Comparison of ENCODE assay signal across 25 cellular contexts in genomic region chr7:54915870-54916598, GRCh38.
"Had no signal": no experiment of that assay in that cellular context is flagged by ENCODE, and none has a peak within 500 bp of the region (broad histone marks: within the 10 kb centered on the region; RNA-seq: fewer than 3 reads in every experiment).

No MANE protein-coding gene starts in this region.

- FAIRE-seq: pancreas had no signal

- H3K9me3 ChIP-seq: heart right ventricle, left lung, pancreas, prostate gland, upper lobe of left lung had no signal

- ATAC-seq: heart right ventricle; left lung; natural killer cell treated with Interleukin-12 subunit alpha and Interleukin-12 subunit beta and Interleukin-15 and Interleukin-18, amount 100 ng/mL, for 72 hours; right cardiac atrium; stimulated activated memory B cell treated with anti-CD40 and anti-IgM and Interleukin-4, amounts not matched to agents 10 μg/mL and 1 μg/mL and 100 μg/mL, for 72 hours; stimulated activated naive CD8-positive, alpha-beta T cell treated with anti-CD3 and anti-CD28 coated beads, Interleukin-15, amount 100 ng/mL, for 72 hours had no signal

- H3K36me3 ChIP-seq: heart right ventricle, left lung, pancreas, prostate gland, tibial nerve, upper lobe of left lung had no signal

- H3K9me3 Mint-ChIP-seq: mesothelial cell of epicardium; stimulated activated naive CD8-positive, alpha-beta T cell treated with anti-CD3 and anti-CD28 coated beads, Interleukin-15, amount 100 ng/mL, for 72 hours had no signal

- DNase-seq: heart right ventricle; islet precursor cell; left lung; mesendoderm; naive B cell; pancreas; posterior cingulate gyrus; retina; right cardiac atrium; stimulated activated CD4-positive, alpha-beta T cell treated with anti-CD3 and anti-CD28 coated beads, Interleukin-1b, Interleukin-23, amount 100 ng/mL, for 48 hours; stimulated activated CD4-positive, alpha-beta T cell treated with anti-CD3 and anti-CD28 coated beads, Interleukin-2, amount 100 ng/mL, for 48 hours; stimulated activated CD4-positive, alpha-beta T cell treated with anti-CD3 and anti-CD28 coated beads, Interleukin-4, amount 100 ng/mL, for 4 hours; stimulated activated CD8-positive, alpha-beta memory T cell treated with anti-CD3 and anti-CD28 coated beads, Interleukin-4, amount 100 ng/mL, for 48 hours; stimulated activated naive CD4-positive, alpha-beta T cell treated with Interleukin-2 at 50 U/mL for 16 hours; stimulated activated naive CD8-positive, alpha-beta T cell treated with anti-CD3 and anti-CD28 coated beads, Interleukin-15, amount 100 ng/mL, for 72 hours; substantia nigra; upper lobe of left lung had no signal

- H3K4me3 ChIP-seq: heart right ventricle, hepatocyte, left lung, lung, pancreas, prostate gland, smooth muscle cell, tibial nerve, upper lobe of left lung had no signal

- H3K27me3 Mint-ChIP-seq: stimulated activated naive CD8-positive, alpha-beta T cell treated with anti-CD3 and anti-CD28 coated beads, Interleukin-15, amount 100 ng/mL, for 72 hours had no signal

- H3K27ac Mint-ChIP-seq: mesothelial cell of epicardium; naive B cell; natural killer cell treated with Interleukin-12 subunit alpha and Interleukin-12 subunit beta and Interleukin-15 and Interleukin-18, amount 100 ng/mL, for 72 hours; stimulated activated memory B cell treated with anti-CD40 and anti-IgM and Interleukin-4, amounts not matched to agents 10 μg/mL and 1 μg/mL and 100 μg/mL, for 72 hours; stimulated activated naive CD8-positive, alpha-beta T cell treated with anti-CD3 and anti-CD28 coated beads, Interleukin-15, amount 100 ng/mL, for 72 hours had no signal

- H3K4me3 Mint-ChIP-seq: mesothelial cell of epicardium; naive B cell; natural killer cell treated with Interleukin-12 subunit alpha and Interleukin-12 subunit beta and Interleukin-15 and Interleukin-18, amount 100 ng/mL, for 72 hours; stimulated activated memory B cell treated with anti-CD40 and anti-IgM and Interleukin-4, amounts not matched to agents 10 μg/mL and 1 μg/mL and 100 μg/mL, for 72 hours; stimulated activated naive CD8-positive, alpha-beta T cell treated with anti-CD3 and anti-CD28 coated beads, Interleukin-15, amount 100 ng/mL, for 72 hours had no signal

- H3K36me3 Mint-ChIP-seq: mesothelial cell of epicardium; naive B cell; natural killer cell treated with Interleukin-12 subunit alpha and Interleukin-12 subunit beta and Interleukin-15 and Interleukin-18, amount 100 ng/mL, for 72 hours; stimulated activated memory B cell treated with anti-CD40 and anti-IgM and Interleukin-4, amounts not matched to agents 10 μg/mL and 1 μg/mL and 100 μg/mL, for 72 hours had no signal

- H3K27ac ChIP-seq: heart right ventricle, hepatocyte, left lung, pancreas, prostate gland, tibial nerve, upper lobe of left lung had no signal

- H3K4me1 ChIP-seq: heart right ventricle, left lung, pancreas, prostate gland, tibial nerve, upper lobe of left lung had no signal

- H3K27me3 ChIP-seq: heart right ventricle, hepatocyte, left lung, pancreas, tibial nerve, upper lobe of left lung had no signal

- H3K4me1 Mint-ChIP-seq: naive B cell; stimulated activated memory B cell treated with anti-CD40 and anti-IgM and Interleukin-4, amounts not matched to agents 10 μg/mL and 1 μg/mL and 100 μg/mL, for 72 hours; stimulated activated naive CD8-positive, alpha-beta T cell treated with anti-CD3 and anti-CD28 coated beads, Interleukin-15, amount 100 ng/mL, for 72 hours had no signal
